38 cellular contexts compared by ENCODE assay signal in genomic region chr15:98203872-98204660, GRCh38.
"Had no signal": no experiment of that assay in that cellular context is flagged by ENCODE, and none has a peak within 500 bp of the region (broad histone marks: within the 10 kb centered on the region; RNA-seq: fewer than 3 reads in every experiment).

No MANE protein-coding gene starts in this region.

- H3K9me3 ChIP-seq: ascending aorta had no signal

- H3K27me3 Mint-ChIP-seq: activated B cell treated with CpG ODN at 0.5 μM for 24 hours; activated CD4-positive, alpha-beta memory T cell treated with anti-CD3 and anti-CD28 coated beads for 36 hours; activated CD8-positive, alpha-beta T cell treated with anti-CD3 and anti-CD28 coated beads for 36 hours; activated T-helper 17 cell treated with anti-CD3 and anti-CD28 coated beads, Interleukin-2, amount 50 U/mL, for 72 hours; central memory CD8-positive, alpha-beta T cell had no signal

- DNase-seq: activated B cell treated with CpG ODN at 0.5 μM for 24 hours; activated CD4-positive, alpha-beta memory T cell treated with anti-CD3 and anti-CD28 coated beads for 36 hours; activated CD4-positive, alpha-beta T cell treated with anti-CD3 and anti-CD28 coated beads for 4 hours; activated CD4-positive, alpha-beta T cell treated with anti-CD3 and anti-CD28 coated beads, Interleukin-2, amount 10 ng/mL, durations not matched to agents 24 days and 14 days; activated CD4-positive, alpha-beta T cell treated with anti-CD3 and anti-CD28 coated beads, Interleukin-2, amount 50 U/mL, for 1 hour; activated CD4-positive, alpha-beta T cell treated with anti-CD3 and anti-CD28 coated beads, Interleukin-2, amount 50 U/mL, for 4 hours; activated CD4-positive, CD25-positive, alpha-beta regulatory T cell treated with anti-CD3 and anti-CD28 coated beads, Interleukin-2, amount 50 U/mL, for 72 hours; activated CD8-positive, alpha-beta memory T cell treated with anti-CD3 and anti-CD28 coated beads, Interleukin-2, amount 50 U/mL, for 4 hours; activated CD8-positive, alpha-beta T cell treated with anti-CD3 and anti-CD28 coated beads for 36 hours; activated effector memory CD4-positive, alpha-beta T cell treated with anti-CD3 and anti-CD28 coated beads, Interleukin-2, amount 50 U/mL, for 16 hours; activated gamma-delta T cell treated with Interleukin-2 at 50 U/mL for 16 hours; activated naive CD4-positive, alpha-beta T cell; activated naive CD4-positive, alpha-beta T cell treated with anti-CD3 and anti-CD28 coated beads for 36 hours; activated naive CD8-positive, alpha-beta T cell treated with anti-CD3 and anti-CD28 coated beads, Interleukin-2, amount 10 ng/mL, durations not matched to agents 7 days and 5 days; activated naive CD8-positive, alpha-beta T cell treated with anti-CD3 and anti-CD28 coated beads, Interleukin-2, amount 50 U/mL, for 24 hours; activated T-cell treated with anti-CD3 and anti-CD28 coated beads for 4 hours; activated T-cell treated with anti-CD3 and anti-CD28 coated beads, Interleukin-2, amount 50 U/mL, for 1 hour; activated T-cell treated with anti-CD3 and anti-CD28 coated beads, Interleukin-2, amount 50 U/mL, for 4 hours; activated T-cell treated with anti-CD3 and anti-CD28 coated beads, Interleukin-2, amount 50 U/mL, for 72 hours; amygdala; anterior cingulate cortex; caudate nucleus; T-helper 1 cell; T-helper 2 cell; T-helper 9 cell had no signal

- ATAC-seq: activated CD8-positive, alpha-beta T cell treated with anti-CD3 and anti-CD28 coated beads for 36 hours; activated naive CD8-positive, alpha-beta T cell treated with anti-CD3 and anti-CD28 coated beads, Interleukin-2, amount 50 U/mL, for 24 hours; activated T-cell treated with anti-CD3 and anti-CD28 coated beads, Interleukin-2, amount 50 U/mL, for 4 hours; activated T-cell treated with anti-CD3 and anti-CD28 coated beads, Interleukin-2, amount 50 U/mL, for 72 hours; activated T-helper 17 cell treated with anti-CD3 and anti-CD28 coated beads, Interleukin-2, amount 50 U/mL, for 72 hours had no signal

- H3K4me1 Mint-ChIP-seq: activated B cell treated with CpG ODN at 0.5 μM for 24 hours; activated CD4-positive, alpha-beta T cell treated with anti-CD3 and anti-CD28 coated beads, Interleukin-2, amount 10 ng/mL, durations not matched to agents 24 days and 14 days; activated naive CD4-positive, alpha-beta T cell treated with anti-CD3 and anti-CD28 coated beads, Interleukin-2, amount 50 U/mL, for 24 hours; activated naive CD8-positive, alpha-beta T cell treated with anti-CD3 and anti-CD28 coated beads, Interleukin-2, amount 10 ng/mL, durations not matched to agents 7 days and 5 days; activated naive CD8-positive, alpha-beta T cell treated with anti-CD3 and anti-CD28 coated beads, Interleukin-2, amount 50 U/mL, for 24 hours; activated T-helper 17 cell treated with anti-CD3 and anti-CD28 coated beads, Interleukin-2, amount 50 U/mL, for 72 hours; central memory CD8-positive, alpha-beta T cell had no signal

- H3K9me3 Mint-ChIP-seq: activated B cell treated with CpG ODN at 0.5 μM for 24 hours; activated CD4-positive, alpha-beta memory T cell treated with anti-CD3 and anti-CD28 coated beads for 36 hours; activated CD4-positive, alpha-beta T cell treated with anti-CD3 and anti-CD28 coated beads, Interleukin-2, amount 10 ng/mL, durations not matched to agents 24 days and 14 days; activated CD8-positive, alpha-beta T cell treated with anti-CD3 and anti-CD28 coated beads for 36 hours; activated naive CD4-positive, alpha-beta T cell treated with anti-CD3 and anti-CD28 coated beads for 36 hours; activated naive CD4-positive, alpha-beta T cell treated with anti-CD3 and anti-CD28 coated beads, Interleukin-2, amount 50 U/mL, for 24 hours; activated naive CD8-positive, alpha-beta T cell treated with anti-CD3 and anti-CD28 coated beads, Interleukin-2, amount 10 ng/mL, durations not matched to agents 7 days and 5 days; activated T-cell treated with anti-CD3 and anti-CD28 coated beads, Interleukin-2, amount 50 U/mL, for 4 hours; activated T-cell treated with anti-CD3 and anti-CD28 coated beads, Interleukin-2, amount 50 U/mL, for 72 hours; activated T-helper 1 cell treated with anti-CD3 and anti-CD28 coated beads, Interleukin-12 subunit alpha, Interleukin-12 subunit beta, Interleukin-2, Interleukin-4 antibody, amounts not matched to agents 30 ng/mL and 10 ng/mL and 1 ng/mL, durations not matched to agents 14 hours and 24 hours and 36 hours; activated T-helper 17 cell treated with anti-CD3 and anti-CD28 coated beads, Interleukin-2, amount 50 U/mL, for 72 hours; brain; T-helper 1 cell treated with Interleukin-12 subunit alpha and Interleukin-12 subunit beta and Interleukin-4 antibody, amounts not matched to agents 30 μg/mL and 1 μg/mL, for 36 hours; T-helper 2 cell treated with Interferon-gamma antibody and Interleukin-4, amounts not matched to agents 5 μg/mL and 100 μg/mL, for 36 hours had no signal

- H3K27me3 ChIP-seq: ascending aorta, cardiac muscle cell had no signal

- H3K27ac ChIP-seq: ascending aorta, cardiac muscle cell, VCaP had no signal

- FAIRE-seq: bronchial epithelial cell, TTC549 had no signal

- H3K4me1 ChIP-seq: ascending aorta had no signal

- H3K36me3 Mint-ChIP-seq: activated CD4-positive, alpha-beta memory T cell treated with anti-CD3 and anti-CD28 coated beads for 36 hours; activated naive CD4-positive, alpha-beta T cell treated with anti-CD3 and anti-CD28 coated beads, Interleukin-2, amount 50 U/mL, for 24 hours; activated naive CD8-positive, alpha-beta T cell; activated naive CD8-positive, alpha-beta T cell treated with anti-CD3 and anti-CD28 coated beads, Interleukin-2, amount 10 ng/mL, durations not matched to agents 7 days and 5 days; brain had no signal

- H3K36me3 ChIP-seq: ascending aorta, cardiac muscle cell had no signal

- H3K4me3 ChIP-seq: ascending aorta, cardiac muscle cell had no signal

- H3K4me3 Mint-ChIP-seq: activated B cell treated with CpG ODN at 0.5 μM for 24 hours; activated CD4-positive, alpha-beta memory T cell treated with anti-CD3 and anti-CD28 coated beads for 36 hours; activated CD4-positive, alpha-beta T cell treated with anti-CD3 and anti-CD28 coated beads, Interleukin-2, amount 10 ng/mL, durations not matched to agents 24 days and 14 days; activated CD8-positive, alpha-beta T cell treated with anti-CD3 and anti-CD28 coated beads for 36 hours; activated naive CD4-positive, alpha-beta T cell treated with anti-CD3 and anti-CD28 coated beads for 36 hours; activated naive CD4-positive, alpha-beta T cell treated with anti-CD3 and anti-CD28 coated beads, Interleukin-2, amount 50 U/mL, for 24 hours; activated naive CD8-positive, alpha-beta T cell; activated naive CD8-positive, alpha-beta T cell treated with anti-CD3 and anti-CD28 coated beads, Interleukin-2, amount 10 ng/mL, durations not matched to agents 7 days and 5 days; activated naive CD8-positive, alpha-beta T cell treated with anti-CD3 and anti-CD28 coated beads, Interleukin-2, amount 50 U/mL, for 24 hours; activated T-cell treated with anti-CD3 and anti-CD28 coated beads, Interleukin-2, amount 50 U/mL, for 4 hours; activated T-cell treated with anti-CD3 and anti-CD28 coated beads, Interleukin-2, amount 50 U/mL, for 72 hours; activated T-helper 1 cell treated with anti-CD3 and anti-CD28 coated beads, Interleukin-12 subunit alpha, Interleukin-12 subunit beta, Interleukin-2, Interleukin-4 antibody, amounts not matched to agents 30 ng/mL and 10 ng/mL and 1 ng/mL, durations not matched to agents 14 hours and 24 hours and 36 hours; activated T-helper 17 cell treated with anti-CD3 and anti-CD28 coated beads, Interleukin-2, amount 50 U/mL, for 72 hours; brain; central memory CD8-positive, alpha-beta T cell; T-helper 1 cell treated with Interleukin-12 subunit alpha and Interleukin-12 subunit beta and Interleukin-4 antibody, amounts not matched to agents 30 μg/mL and 1 μg/mL, for 36 hours; T-helper 2 cell treated with Interferon-gamma antibody and Interleukin-4, amounts not matched to agents 5 μg/mL and 100 μg/mL, for 36 hours had no signal

- H3K27ac Mint-ChIP-seq: activated B cell treated with CpG ODN at 0.5 μM for 24 hours; activated CD4-positive, alpha-beta memory T cell treated with anti-CD3 and anti-CD28 coated beads for 36 hours; activated CD4-positive, alpha-beta T cell treated with anti-CD3 and anti-CD28 coated beads, Interleukin-2, amount 10 ng/mL, durations not matched to agents 24 days and 14 days; activated CD8-positive, alpha-beta T cell treated with anti-CD3 and anti-CD28 coated beads for 36 hours; activated naive CD4-positive, alpha-beta T cell treated with anti-CD3 and anti-CD28 coated beads for 36 hours; activated naive CD4-positive, alpha-beta T cell treated with anti-CD3 and anti-CD28 coated beads, Interleukin-2, amount 50 U/mL, for 24 hours; activated naive CD8-positive, alpha-beta T cell; activated naive CD8-positive, alpha-beta T cell treated with anti-CD3 and anti-CD28 coated beads, Interleukin-2, amount 10 ng/mL, durations not matched to agents 7 days and 5 days; activated naive CD8-positive, alpha-beta T cell treated with anti-CD3 and anti-CD28 coated beads, Interleukin-2, amount 50 U/mL, for 24 hours; activated T-cell treated with anti-CD3 and anti-CD28 coated beads, Interleukin-2, amount 50 U/mL, for 72 hours; activated T-helper 1 cell treated with anti-CD3 and anti-CD28 coated beads, Interleukin-12 subunit alpha, Interleukin-12 subunit beta, Interleukin-2, Interleukin-4 antibody, amounts not matched to agents 30 ng/mL and 10 ng/mL and 1 ng/mL, durations not matched to agents 14 hours and 24 hours and 36 hours; activated T-helper 17 cell treated with anti-CD3 and anti-CD28 coated beads, Interleukin-2, amount 50 U/mL, for 72 hours; brain; T-helper 1 cell treated with Interleukin-12 subunit alpha and Interleukin-12 subunit beta and Interleukin-4 antibody, amounts not matched to agents 30 μg/mL and 1 μg/mL, for 36 hours; T-helper 2 cell treated with Interferon-gamma antibody and Interleukin-4, amounts not matched to agents 5 μg/mL and 100 μg/mL, for 36 hours had no signal
